In the genomic region with DNA sequence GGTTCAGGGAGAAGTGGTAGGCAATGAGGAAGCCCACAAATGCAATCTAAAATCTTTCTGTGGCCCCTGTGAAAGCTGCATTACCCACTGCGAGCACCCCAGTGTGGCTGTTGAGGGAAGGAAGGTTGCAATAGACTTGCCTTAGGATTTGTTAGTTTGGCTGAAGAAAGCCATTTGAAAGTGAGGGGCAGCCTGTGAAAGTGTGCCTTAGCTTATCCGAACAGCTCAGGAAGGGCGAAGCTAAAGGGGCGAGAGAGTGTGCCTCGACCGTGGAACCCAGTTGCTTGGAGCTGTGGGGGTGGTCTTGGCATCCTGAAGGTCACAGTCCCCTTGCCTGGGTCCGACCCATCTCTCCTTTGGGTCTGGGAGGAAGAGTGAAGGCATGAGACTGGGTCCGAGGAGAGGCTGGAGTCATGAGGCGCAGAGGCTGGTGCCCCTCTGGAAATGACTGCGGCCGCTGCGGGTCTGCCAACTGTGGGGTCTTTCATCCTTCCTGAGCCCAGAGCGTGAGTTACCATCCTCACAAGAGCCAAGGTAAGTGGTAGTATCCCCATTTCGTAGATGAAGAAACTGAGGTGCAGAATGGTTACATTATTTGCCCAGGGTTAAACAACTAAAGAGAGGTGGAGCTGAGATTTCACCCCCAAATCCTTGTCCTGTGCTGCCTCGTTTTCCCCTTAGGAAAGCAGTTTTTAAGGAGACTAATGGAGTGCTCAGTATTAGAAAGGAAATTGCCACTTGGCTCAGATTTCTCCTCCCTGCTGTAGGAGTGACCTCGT, we compare ENCODE assay signal across 13 cellular contexts. TPM values are rescaled to one million over a fixed set of nuclear protein-coding genes. Genes with fewer than 3 reads are reported as not detected.
DNase-seq lines count a peak whose midpoint lies in the region; ATAC-seq and TF ChIP-seq lines count a peak whose summit lies in the region.
"Had no signal": no experiment of that assay in that cellular context is flagged by ENCODE, and none has a peak within 500 bp of the region (broad histone marks: within the 10 kb centered on the region; RNA-seq: fewer than 3 reads in every experiment).

No MANE protein-coding gene starts in this region.

- no peaks in the 10 kb centered on the region for H3K27me3 Mint-ChIP-seq in CD8-positive, alpha-beta T cell (ENCODE audit: low read depth)
- no peaks in the 10 kb centered on the region for H3K27me3 Mint-ChIP-seq in activated B cell treated with CpG ODN at 0.5 μM for 24 hours

- peak overlapping the region; percentile 77 for H3K4me3 Mint-ChIP-seq in CD8-positive, alpha-beta T cell
- H3K4me3 Mint-ChIP-seq in activated B cell treated with CpG ODN at 0.5 μM for 24 hours: no peak overlapping the region

- POLR2A ChIA-PET in CD8-positive, alpha-beta T cell (lab: Charles Lee): interaction anchor here (0.6 to 4.6 kb wide), 13 partner anchors 10 to 527 kb away, joined by 3 to 24 read pairs (median 3); partner anchors contain the start of genes EEIG1, NAIF1 and SLC25A25
- POLR2A ChIA-PET in activated B cell treated with CpG ODN at 0.5 μM for 24 hours (lab: Charles Lee): interaction anchor here (0.6 to 2.1 kb wide), 8 partner anchors 10 to 1794 kb away, joined by 3 to 10 read pairs (median 3); partner anchors contain the start of genes NAIF1, SH2D3C and SLC25A25

- no peaks in the 10 kb centered on the region for H3K9me3 Mint-ChIP-seq in CD8-positive, alpha-beta T cell
- H3K9me3 Mint-ChIP-seq in activated B cell treated with CpG ODN at 0.5 μM for 24 hours: no peaks in the 10 kb centered on the region

- no peaks in the 10 kb centered on the region for H3K9me3 ChIP-seq in CD8-positive, alpha-beta T cell (ENCODE audit: low read length)
- no peaks in the 10 kb centered on the region for H3K9me3 ChIP-seq in skeletal muscle tissue (ENCODE audit: control insufficient read depth in 3 of 3, low read length in 3 of 3)
- no peaks in the 10 kb centered on the region for H3K9me3 ChIP-seq in BE2C
- no peaks in the 10 kb centered on the region for H3K9me3 ChIP-seq in Peyer's patch
- H3K9me3 ChIP-seq: colonic mucosa had no signal

- peak overlapping the region; percentile 9 for H3K27ac ChIP-seq in CD8-positive, alpha-beta T cell (ENCODE audit: low read depth, low read length)
- H3K27ac ChIP-seq in skeletal muscle tissue (ENCODE audit: low read depth, low read length) (no peak overlapping the region), Peyer's patch (peak overlapping the region in 2 of 4 donors; percentile 11 to 89)
- H3K27ac ChIP-seq: HL-60 had no signal

- peak overlapping the region; percentile 93 for H3K27ac Mint-ChIP-seq in CD8-positive, alpha-beta T cell
- peak overlapping the region; percentile 99 for H3K27ac Mint-ChIP-seq in activated B cell treated with CpG ODN at 0.5 μM for 24 hours

- H3K27me3 ChIP-seq in CD8-positive, alpha-beta T cell (ENCODE audit: insufficient read depth, low read length): no peaks in the 10 kb centered on the region
- no peaks in the 10 kb centered on the region for H3K27me3 ChIP-seq in skeletal muscle tissue (ENCODE audit: control insufficient read depth in 3 of 3, insufficient read depth in 3 of 3, low read length in 3 of 3)
- H3K27me3 ChIP-seq in BE2C: no peaks in the 10 kb centered on the region
- no peaks in the 10 kb centered on the region for H3K27me3 ChIP-seq in Peyer's patch
- H3K27me3 ChIP-seq: colonic mucosa had no signal

- peak overlapping the region in 2 of 3 donors; percentile 52 to 79 for H3K9ac ChIP-seq in skeletal muscle tissue (ENCODE audit: low read depth in 1 of 3, low read length in 3 of 3)

- H3K36me3 ChIP-seq in CD8-positive, alpha-beta T cell (ENCODE audit: insufficient read depth, low read length): peaks cover 8% of the 10 kb centered on the region
- no peaks in the 10 kb centered on the region for H3K36me3 ChIP-seq in skeletal muscle tissue (ENCODE audit: control insufficient read depth in 3 of 3, insufficient read depth in 3 of 3, low read length in 3 of 3)
- peaks cover 4% of the 10 kb centered on the region for H3K36me3 ChIP-seq in BE2C
- H3K36me3 ChIP-seq in Peyer's patch: no peaks in the 10 kb centered on the region
- H3K36me3 ChIP-seq: colonic mucosa had no signal

- no peak for TF ChIP-seq CTCF in CD8-positive, alpha-beta T cell (IDR thresholded peaks at IDR 0.05)
- no peak for TF ChIP-seq CTCF in activated B cell treated with CpG ODN at 0.5 μM for 24 hours (IDR thresholded peaks at IDR 0.05)
- TF ChIP-seq CTCF in foreskin fibroblast (IDR thresholded peaks at IDR 0.05; ENCODE audit: low read depth, low read length): no peak
- no peak for TF ChIP-seq CTCF in BE2C (IDR thresholded peaks at IDR 0.05; ENCODE audit: low read depth, low read length)
- no peak for TF ChIP-seq CTCF in Peyer's patch (IDR thresholded peaks at IDR 0.05)

- no peak for DNase-seq in CD8-positive, alpha-beta T cell
- no peak for DNase-seq in activated B cell treated with CpG ODN at 0.5 μM for 24 hours
- no peak for DNase-seq in foreskin fibroblast
- DNase-seq in BE2C: no peak
- no peak for DNase-seq in DMS 273 (lab: John Stamatoyannopoulos, UW; ENCODE audit: unreplicated experiment)
- no peak for DNase-seq in retina
- no peak for DNase-seq in Peyer's patch
- DNase-seq: activated CD4-positive, CD25-positive, alpha-beta regulatory T cell; colonic mucosa; stimulated activated CD4-positive, alpha-beta T cell treated with anti-CD3 and anti-CD28 coated beads, Interleukin-2, amount 100 ng/mL, for 24 hours had no signal

- TF ChIP-seq POLR2A in Peyer's patch (IDR thresholded peaks at IDR 0.05): no peak

- peaks cover 75% of the 10 kb centered on the region for H3K4me1 Mint-ChIP-seq in CD8-positive, alpha-beta T cell (ENCODE audit: low read depth)
- peaks cover 43% of the 10 kb centered on the region for H3K4me1 Mint-ChIP-seq in activated B cell treated with CpG ODN at 0.5 μM for 24 hours

- intact Hi-C loops in CD8-positive, alpha-beta T cell (cut with DNase I, micrococcal nuclease): loop anchor here in 1 of 2 experiments (5.0 kb wide), 1 partner anchor 40 kb away; no protein-coding TSS in a partner anchor
- intact Hi-C loops in activated B cell treated with CpG ODN at 0.5 μM for 24 hours (cut with micrococcal nuclease): no loop called here

- H3K4me3 ChIP-seq in CD8-positive, alpha-beta T cell (ENCODE audit: low read depth, low read length): peak overlapping the region; percentile 7
- peak overlapping the region; percentile 41 to 66 for H3K4me3 ChIP-seq in foreskin fibroblast (ENCODE audit: low read depth in 1 of 2, low read length in 2 of 2)
- peak overlapping the region in 2 of 3 donors; percentile 58 to 72 for H3K4me3 ChIP-seq in skeletal muscle tissue (ENCODE audit: low read length in 3 of 3)
- no peak overlapping the region for H3K4me3 ChIP-seq in BE2C (ENCODE audit: low read depth, low read length)
- no peak overlapping the region for H3K4me3 ChIP-seq in Peyer's patch
- H3K4me3 ChIP-seq: colonic mucosa had no signal

- CTCF ChIA-PET in CD8-positive, alpha-beta T cell (lab: Charles Lee): interaction anchor here (1.0 to 7.6 kb wide), 15 partner anchors 9 to 270 kb away, joined by 3 to 64 read pairs (median 6); no protein-coding TSS in a partner anchor
- CTCF ChIA-PET in activated B cell treated with CpG ODN at 0.5 μM for 24 hours (lab: Charles Lee): interaction anchor here (1.4 to 1.9 kb wide), 4 partner anchors 24 to 138 kb away, joined by 3 to 6 read pairs (median 4); no protein-coding TSS in a partner anchor

- peaks cover 77% of the 10 kb centered on the region for H3K4me1 ChIP-seq in CD8-positive, alpha-beta T cell (ENCODE audit: insufficient read depth, low read length)
- H3K4me1 ChIP-seq in skeletal muscle tissue (ENCODE audit: control insufficient read depth in 3 of 3, insufficient read depth in 3 of 3, low read length in 3 of 3): peaks cover 44 to 50% (median 49%) of the 10 kb centered on the region in 3 donors
- peaks cover 48% of the 10 kb centered on the region for H3K4me1 ChIP-seq in BE2C
- H3K4me1 ChIP-seq in Peyer's patch: peaks cover 0 to 59% (median 9%) of the 10 kb centered on the region in 4 donors

- no peak for ATAC-seq in CD8-positive, alpha-beta T cell
- no peak for ATAC-seq in activated B cell treated with CpG ODN at 0.5 μM for 24 hours (ENCODE audit: low read depth)

- H3K36me3 Mint-ChIP-seq in CD8-positive, alpha-beta T cell: peaks cover 23% of the 10 kb centered on the region
- H3K36me3 Mint-ChIP-seq in activated B cell treated with CpG ODN at 0.5 μM for 24 hours (ENCODE audit: low read depth): peaks cover 7% of the 10 kb centered on the region

RNA-seq across cellular contexts. Expression of gene SLC25A25, which starts 24.4 kb away (rescaled TPM):
- 10 to 100 TPM; 12.1 to 12.2 TPM for total RNA-seq in CD8-positive, alpha-beta T cell
- 8.0 and 9.4 TPM in 2 replicates for total RNA-seq in activated B cell treated with CpG ODN at 0.5 μM for 24 hours
- 13.0 TPM for total RNA-seq in skeletal muscle tissue
- polyA plus RNA-seq in BE2C (2012; ENCODE audit: insufficient read depth, insufficient read length, low read depth): 23.7 TPM
- total RNA-seq in Peyer's patch: 10 to 100 TPM; 18.2 to 44.1 (median 28.2) TPM

RNA-seq across cellular contexts. Expression of gene NAIF1, which starts 25.3 kb away (rescaled TPM):
- 10 to 100 TPM; 14.4 to 15.0 TPM for total RNA-seq in CD8-positive, alpha-beta T cell
- total RNA-seq in activated B cell treated with CpG ODN at 0.5 μM for 24 hours (10.4 and 11.1 TPM in 2 replicates), skeletal muscle tissue (8.9 TPM), Peyer's patch (10 to 100 TPM in 2 of 4 donors, 1 to 10 TPM in 2; 7.4 to 26.1 (median 11.8) TPM)
- polyA plus RNA-seq in BE2C (2012; ENCODE audit: insufficient read depth, insufficient read length, low read depth): 10.3 TPM

RNA-seq across cellular contexts. Expression of gene PTGES2, which starts 35.1 kb away (rescaled TPM):
- total RNA-seq in CD8-positive, alpha-beta T cell: 10 to 100 TPM; 38.8 to 44.6 TPM
- total RNA-seq in activated B cell treated with CpG ODN at 0.5 μM for 24 hours (86.7 and 89.2 TPM in 2 replicates), skeletal muscle tissue (47.5 TPM), Peyer's patch (100 to 1,000 TPM; 123 to 193 (median 168) TPM)
- 511 TPM for polyA plus RNA-seq in BE2C (2012; ENCODE audit: insufficient read depth, insufficient read length, low read depth)

RNA-seq across cellular contexts. Expression of gene LCN2, which starts 56.9 kb away (rescaled TPM):
- total RNA-seq in CD8-positive, alpha-beta T cell: not detected
- total RNA-seq in activated B cell treated with CpG ODN at 0.5 μM for 24 hours: not detected in 2 replicates
- total RNA-seq in skeletal muscle tissue: 2.1 TPM
- polyA plus RNA-seq in BE2C (2012; ENCODE audit: insufficient read depth, insufficient read length, low read depth): not detected
- total RNA-seq in Peyer's patch: 100 to 1,000 TPM in 1 of 4 donors, 10 to 100 TPM in 2, 1 to 10 TPM in 1; 1.9 to 191 (median 37.1) TPM
- total RNA-seq: NCI-H460 had no signal

Comparison
In these comparisons a context has a peak if more than half of its experiments do, and no peak if none do; other contexts are left out.
1. H3K4me3 ChIP-seq: peak in CD8-positive, alpha-beta T cell (single experiment), foreskin fibroblast (2 of 2) and skeletal muscle tissue (2 of 3); none in BE2C (single experiment) and Peyer's patch (0 of 4).